Comparison of ENCODE assay signal across 20 cellular contexts in the genomic region with DNA sequence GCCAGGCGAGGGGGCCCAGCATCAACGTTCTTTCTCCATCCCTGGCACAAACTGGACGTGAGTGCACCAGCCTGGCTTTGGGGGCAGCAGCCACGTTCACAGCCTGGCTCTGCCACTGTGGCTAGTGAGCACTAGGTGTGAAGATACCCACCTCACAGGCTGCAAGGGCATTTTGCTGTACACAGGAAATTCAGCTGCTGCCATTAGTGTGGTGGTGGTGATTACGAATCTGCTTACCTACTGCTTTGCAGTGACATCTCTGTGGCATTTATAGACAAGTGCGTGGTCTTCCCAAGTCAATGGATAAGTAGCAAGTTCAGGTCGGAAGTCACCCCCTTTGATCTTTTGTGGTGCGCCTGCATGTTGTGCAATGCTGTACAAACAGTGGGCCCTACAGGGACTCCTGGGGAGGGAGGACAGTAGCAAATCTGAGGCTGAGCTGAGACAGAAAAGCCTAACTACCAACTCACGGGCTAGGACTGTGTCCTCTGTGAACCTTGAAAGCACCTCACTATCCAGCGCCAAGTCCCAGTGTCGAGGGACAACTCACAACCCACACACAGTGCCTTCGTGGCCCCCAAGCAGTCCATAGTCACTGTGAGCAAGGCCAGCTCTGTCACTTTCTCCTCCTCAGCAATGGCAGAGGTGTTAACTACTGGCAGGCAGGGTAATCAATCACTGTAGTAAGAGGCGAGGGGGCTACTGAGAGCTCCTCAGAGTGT. TPM values are rescaled to one million over a fixed set of nuclear protein-coding genes. Genes with fewer than 3 reads are reported as not detected.
"Had no signal": no experiment of that assay in that cellular context is flagged by ENCODE, and none has a peak within 500 bp of the region (broad histone marks: within the 10 kb centered on the region; RNA-seq: fewer than 3 reads in every experiment).

No MANE protein-coding gene starts in this region.

- H3K27me3 Mint-ChIP-seq: activated naive CD4-positive, alpha-beta T cell treated with anti-CD3 and anti-CD28 coated beads, Interleukin-2, amount 10 ng/mL, durations not matched to agents 7 days and 5 days; stimulated activated memory B cell treated with anti-CD40 and anti-IgM and Interleukin-4, amounts not matched to agents 10 μg/mL and 1 μg/mL and 100 μg/mL, for 72 hours had no signal

- H3K4me2 ChIP-seq: hepatocyte had no signal

- H3K4me3 Mint-ChIP-seq: activated naive CD4-positive, alpha-beta T cell treated with anti-CD3 and anti-CD28 coated beads, Interleukin-2, amount 10 ng/mL, durations not matched to agents 7 days and 5 days; activated T-cell treated with anti-CD3 and anti-CD28 coated beads, Interleukin-2, amount 50 U/mL, for 72 hours; mesothelial cell of epicardium; nephron; stimulated activated memory B cell treated with anti-CD40 and anti-IgM and Interleukin-4, amounts not matched to agents 10 μg/mL and 1 μg/mL and 100 μg/mL, for 72 hours had no signal

- H3K36me3 ChIP-seq: uterus had no signal

- ATAC-seq: left lung; stimulated activated memory B cell treated with anti-CD40 and anti-IgM and Interleukin-4, amounts not matched to agents 10 μg/mL and 1 μg/mL and 100 μg/mL, for 72 hours had no signal

- H3K79me2 ChIP-seq: hepatocyte, parathyroid adenoma had no signal

- H3K27ac Mint-ChIP-seq: activated naive CD4-positive, alpha-beta T cell treated with anti-CD3 and anti-CD28 coated beads, Interleukin-2, amount 10 ng/mL, durations not matched to agents 7 days and 5 days; mesothelial cell of epicardium; nephron; stimulated activated memory B cell treated with anti-CD40 and anti-IgM and Interleukin-4, amounts not matched to agents 10 μg/mL and 1 μg/mL and 100 μg/mL, for 72 hours had no signal

- H3K4me1 ChIP-seq: left lung, right lobe of liver, transverse colon, uterus had no signal

- H2AFZ ChIP-seq: hepatocyte, parathyroid adenoma had no signal

- DNase-seq: activated CD4-positive, alpha-beta T cell treated with anti-CD3 and anti-CD28 coated beads, Interleukin-2, amount 50 U/mL, for 48 hours; activated effector memory CD4-positive, alpha-beta T cell treated with anti-CD3 and anti-CD28 coated beads, Interleukin-2, amount 50 U/mL, for 16 hours; activated naive CD4-positive, alpha-beta T cell treated with anti-CD3 and anti-CD28 coated beads, Interleukin-2, amount 10 ng/mL, durations not matched to agents 7 days and 5 days; activated T-cell treated with anti-CD3 and anti-CD28 coated beads, Interleukin-2, amount 50 U/mL, for 72 hours; foreskin melanocyte; glutamatergic neuron; kidney glomerular epithelial cell; nucleus accumbens; right lobe of liver; stimulated activated CD4-positive, alpha-beta T cell treated with anti-CD3 and anti-CD28 coated beads, Interleukin-2, amount 100 ng/mL, for 24 hours; transverse colon; uterus had no signal

- H3K9ac ChIP-seq: parathyroid adenoma had no signal

- H3K4me3 ChIP-seq: cardiac muscle cell, hepatocyte, left lung, right lobe of liver, skin epidermis, transverse colon, uterus had no signal

- H3K27me3 ChIP-seq: cardiac muscle cell, hepatocyte, left lung, right lobe of liver, transverse colon, uterus had no signal

- H3K9me3 ChIP-seq: left lung, right lobe of liver, transverse colon, uterus had no signal

- H3K27ac ChIP-seq: cardiac muscle cell, hepatocyte, left lung, parathyroid adenoma, right lobe of liver, skin epidermis, transverse colon, uterus had no signal

- H3K4me1 Mint-ChIP-seq: mesothelial cell of epicardium had no signal

- H3K9me3 Mint-ChIP-seq: activated naive CD4-positive, alpha-beta T cell treated with anti-CD3 and anti-CD28 coated beads, Interleukin-2, amount 10 ng/mL, durations not matched to agents 7 days and 5 days; activated T-cell treated with anti-CD3 and anti-CD28 coated beads, Interleukin-2, amount 50 U/mL, for 72 hours; mesothelial cell of epicardium; nephron; stimulated activated memory B cell treated with anti-CD40 and anti-IgM and Interleukin-4, amounts not matched to agents 10 μg/mL and 1 μg/mL and 100 μg/mL, for 72 hours had no signal

RNA-seq across cellular contexts. Expression of gene MMP21, which starts 16.9 kb away (rescaled TPM):
- total RNA-seq: activated T-cell treated with anti-CD3 and anti-CD28 coated beads, Interleukin-2, amount 50 U/mL, for 72 hours; cardiac muscle cell; hepatocyte had no signal
- polyA plus RNA-seq: cardiac muscle cell had no signal
